In genomic region chr2:70888389-70888924, GRCh38 we compare ENCODE assay signal across 8 cellular contexts. TPM values are rescaled to one million over a fixed set of nuclear protein-coding genes. Genes with fewer than 3 reads are reported as not detected.
DNase-seq lines count a peak whose midpoint lies in the region; ATAC-seq and TF ChIP-seq lines count a peak whose summit lies in the region.
"Had no signal": no experiment of that assay in that cellular context is flagged by ENCODE, and none has a peak within 500 bp of the region (broad histone marks: within the 10 kb centered on the region; RNA-seq: fewer than 3 reads in every experiment).

No MANE protein-coding gene starts in this region.

- H3K4me3 Mint-ChIP-seq in endothelial cell (ENCODE audit: unreplicated experiment) (peak overlapping the region; percentile 68), osteocyte (ENCODE audit: unreplicated experiment) (peak overlapping the region; percentile 78)

- H3K27me3 Mint-ChIP-seq in endothelial cell (ENCODE audit: unreplicated experiment) (peaks cover 40% of the 10 kb centered on the region), osteocyte (ENCODE audit: unreplicated experiment) (peaks cover 92% of the 10 kb centered on the region)

- in situ Hi-C loops in G401 (cut with HindIII; ENCODE audit: low sequenced_read_pairs), result no loop called here

- H3K27ac Mint-ChIP-seq in endothelial cell (ENCODE audit: unreplicated experiment), result no peak overlapping the region
- H3K27ac Mint-ChIP-seq in osteocyte (ENCODE audit: unreplicated experiment), result no peak overlapping the region

- ATAC-seq in left colon (no peak), GM21717 (IDR thresholded peaks at IDR 0.05; ENCODE audit: unreplicated experiment) (no peak)

- H3K4me1 Mint-ChIP-seq in endothelial cell (ENCODE audit: unreplicated experiment) (peaks cover 51% of the 10 kb centered on the region), osteocyte (ENCODE audit: unreplicated experiment) (peaks cover 24% of the 10 kb centered on the region)

- H3K36me3 Mint-ChIP-seq in endothelial cell (ENCODE audit: low read depth, unreplicated experiment) (peaks cover 11% of the 10 kb centered on the region), osteocyte (ENCODE audit: unreplicated experiment) (peaks cover 3% of the 10 kb centered on the region)

- TF ChIP-seq CTCF in endothelial cell (IDR thresholded peaks at IDR 0.05; ENCODE audit: unreplicated experiment) (no peak), osteocyte (IDR thresholded peaks at IDR 0.05) (no peak)

- H3K9me3 Mint-ChIP-seq in endothelial cell (ENCODE audit: unreplicated experiment) (no peaks in the 10 kb centered on the region), osteocyte (ENCODE audit: unreplicated experiment) (peaks cover 1% of the 10 kb centered on the region)

- DNase-seq in G401 (ENCODE audit: low spot score) (peak; percentile 42), NCI-H1092 treated with DMSO at 0.1 percent for 48 hours (lab: John Stamatoyannopoulos, UW) (peak; percentile 36), endothelial cell (ENCODE audit: low spot score) (no peak), osteocyte (ENCODE audit: extremely low spot score, unreplicated experiment) (no peak), NCI-H2029 treated with DMSO at 0.1 percent for 48 hours (lab: John Stamatoyannopoulos, UW) (no peak), left colon (no peak)

- intact Hi-C loops in left colon (cut with DNase I, micrococcal nuclease), result no loop called here

RNA-seq across cellular contexts. Expression of gene VAX2, which starts 11.9 kb away (rescaled TPM):
- total RNA-seq in G401 (2014; rRNA removed; shearing (Covaris generic)), result 6.1 and 8.1 TPM in 2 replicates
- total RNA-seq in endothelial cell (ENCODE audit: unreplicated experiment), result 2.2 TPM
- total RNA-seq in osteocyte, result 5.9 and 8.3 TPM in 2 replicates
- total RNA-seq in left colon, result not detected
- total RNA-seq: lung microvascular endothelial cell had no signal

RNA-seq across cellular contexts. Expression of gene ATP6V1B1, which starts 47.2 kb away (rescaled TPM):
- total RNA-seq in G401 (2014; rRNA removed; shearing (Covaris generic)), result 1.1 TPM in 1 of 2 replicates, not detected in the other
- total RNA-seq in endothelial cell (ENCODE audit: unreplicated experiment) (not detected), osteocyte (6.3 and 6.5 TPM in 2 replicates), left colon (not detected)
- total RNA-seq: lung microvascular endothelial cell had no signal

RNA-seq across cellular contexts. Expression of gene CD207, which starts 52.8 kb away (rescaled TPM):
- 0.10 and 0.37 TPM in 2 replicates for total RNA-seq in G401 (2014; rRNA removed; shearing (Covaris generic))
- total RNA-seq in endothelial cell (ENCODE audit: unreplicated experiment), result 0.74 TPM
- not detected in 2 replicates for total RNA-seq in osteocyte
- under 1 TPM in 1 of 2 donors, not detected in 1; 0.22 TPM for total RNA-seq in left colon
- total RNA-seq: lung microvascular endothelial cell had no signal

Comparison
In these comparisons a context has a peak if more than half of its experiments do, and no peak if none do; other contexts are left out.
1. DNase-seq: peak in G401 (single experiment) and NCI-H1092 treated with DMSO at 0.1 percent for 48 hours (single experiment); none in endothelial cell (single experiment), osteocyte (single experiment), NCI-H2029 treated with DMSO at 0.1 percent for 48 hours (single experiment) and left colon (0 of 2).